In genomic region chr3:52317601-52318000, GRCh38 we compare ENCODE assay signal across 8 cellular contexts. TPM values are rescaled to one million over a fixed set of nuclear protein-coding genes. Genes with fewer than 3 reads are reported as not detected.
DNase-seq lines count a peak whose midpoint lies in the region; ATAC-seq, FAIRE-seq and TF ChIP-seq lines count a peak whose summit lies in the region.

No MANE protein-coding gene starts in this region.

- H4K20me1 ChIP-seq in astrocyte (ENCODE audit: insufficient read depth, low read length), result no peaks in the 10 kb centered on the region

- H3K4me1 ChIP-seq in astrocyte (ENCODE audit: insufficient read depth, low read length), result peaks cover 8% of the 10 kb centered on the region

- H3K9me3 ChIP-seq in astrocyte (ENCODE audit: insufficient read depth, low read depth, low read length), result no peaks in the 10 kb centered on the region
- no peaks in the 10 kb centered on the region for H3K9me3 ChIP-seq in iPS-18c (ENCODE audit: control insufficient read depth, insufficient read depth, low read length)

- TF ChIP-seq CTCF in GM13977 (IDR thresholded peaks at IDR 0.05; ENCODE audit: extremely low read depth, insufficient read depth, missing control alignments) (no peak), astrocyte (IDR thresholded peaks at IDR 0.05; ENCODE audit: insufficient read depth, low read depth, low read length) (no peak)

- no peaks in the 10 kb centered on the region for H3K79me2 ChIP-seq in astrocyte (ENCODE audit: insufficient read depth, low read length)

- peak overlapping the region; percentile 64 for H3K4me3 Mint-ChIP-seq in astrocyte (ENCODE audit: unreplicated experiment)

- H3K4me2 ChIP-seq in astrocyte (ENCODE audit: low read length), result peak overlapping the region; percentile 82

- H3K9me3 Mint-ChIP-seq in astrocyte (ENCODE audit: unreplicated experiment), result peaks cover 2% of the 10 kb centered on the region

- ATAC-seq in GM21367 (IDR thresholded peaks at IDR 0.05; ENCODE audit: unreplicated experiment), result no peak
- no peak for ATAC-seq in GM21360 (IDR thresholded peaks at IDR 0.05; ENCODE audit: unreplicated experiment)

- peaks cover 27% of the 10 kb centered on the region for H3K27me3 Mint-ChIP-seq in astrocyte (ENCODE audit: low read depth, unreplicated experiment)

- no peaks in the 10 kb centered on the region for H3K36me3 ChIP-seq in astrocyte (ENCODE audit: insufficient read depth, low read length)

- in situ Hi-C loops in GM13977 (cut with MboI; ENCODE audit: low pct_unique_long_range_greater_than_20kb, low sequenced_read_pairs, unreplicated experiment), result no loop called here

- DNase-seq in GM13977 (ENCODE audit: low spot score), result peak; percentile 72
- DNase-seq in T follicular helper cell (ENCODE audit: low read depth), result peak; percentile 66
- DNase-seq in astrocyte (ENCODE audit: low read depth), result no peak
- DNase-seq in stimulated activated CD4-positive, alpha-beta T cell treated with anti-CD3 and anti-CD28 coated beads, Interleukin-1b, Interleukin-23, amount 100 ng/mL, for 24 hours (ENCODE audit: low read depth in 4 of 4, low spot score in 1 of 4), result peak; percentile 43 to 62 (median 55)
- no peak for DNase-seq in H4 (ENCODE audit: low spot score)

- FAIRE-seq in astrocyte (lab: Jason Lieb, UNC), result no peak

- H3K4me3 ChIP-seq in astrocyte (ENCODE audit: insufficient read depth, low read depth, low read length), result peak overlapping the region; percentile 48
- H3K4me3 ChIP-seq in iPS-18c (ENCODE audit: insufficient read depth, low read depth, low read length), result peak overlapping the region; percentile 59

- H3K36me3 Mint-ChIP-seq in astrocyte (ENCODE audit: low read depth, unreplicated experiment), result peaks cover 4% of the 10 kb centered on the region

- no peak overlapping the region for H3K27ac ChIP-seq in astrocyte (ENCODE audit: low read depth, low read length)

- H3K27me3 ChIP-seq in astrocyte (ENCODE audit: insufficient read depth, low read length), result no peaks in the 10 kb centered on the region

- H3K27ac Mint-ChIP-seq in astrocyte (ENCODE audit: unreplicated experiment), result no peak overlapping the region

- peaks cover 3% of the 10 kb centered on the region for H3K4me1 Mint-ChIP-seq in astrocyte (ENCODE audit: low read depth, unreplicated experiment)

- peak overlapping the region; percentile 70 for H2AFZ ChIP-seq in astrocyte (ENCODE audit: low read depth, low read length)

- H3K9ac ChIP-seq in astrocyte (ENCODE audit: low read length), result no peak overlapping the region

RNA-seq across cellular contexts. Expression of gene DNAH1, which starts 1.5 kb away (rescaled TPM):
- 2.2 and 2.3 TPM in 2 replicates for total RNA-seq in astrocyte
- 0.60 TPM in 2 replicates for total RNA-seq in H4 (2014; rRNA removed; shearing (Covaris generic))

RNA-seq across cellular contexts. Expression of gene GLYCTK, which starts 30.0 kb away (rescaled TPM):
- total RNA-seq in astrocyte, result 4.8 and 5.2 TPM in 2 replicates
- 2.4 and 8.3 TPM in 2 replicates for total RNA-seq in H4 (2014; rRNA removed; shearing (Covaris generic))

RNA-seq across cellular contexts. Expression of gene WDR82, which starts 39.2 kb away (rescaled TPM):
- total RNA-seq in astrocyte, result 57.4 and 59.7 TPM in 2 replicates
- 29.0 and 33.7 TPM in 2 replicates for total RNA-seq in H4 (2014; rRNA removed; shearing (Covaris generic))

Comparison
In these comparisons a context has a peak if more than half of its experiments do, and no peak if none do; other contexts are left out.
1. DNase-seq: peak in GM13977 (single experiment), T follicular helper cell (single experiment) and stimulated activated CD4-positive, alpha-beta T cell treated with anti-CD3 and anti-CD28 coated beads, Interleukin-1b, Interleukin-23, amount 100 ng/mL, for 24 hours (4 of 4); none in astrocyte (single experiment) and H4 (single experiment).